21 cellular contexts compared by ENCODE assay signal in genomic region chr12:14575585-14575984, GRCh38. TPM values are rescaled to one million over a fixed set of nuclear protein-coding genes. Genes with fewer than 3 reads are reported as not detected.
DNase-seq lines count a peak whose midpoint lies in the region; ATAC-seq and TF ChIP-seq lines count a peak whose summit lies in the region.
"Had no signal": no experiment of that assay in that cellular context is flagged by ENCODE, and none has a peak within 500 bp of the region (broad histone marks: within the 10 kb centered on the region; RNA-seq: fewer than 3 reads in every experiment).

No MANE protein-coding gene starts in this region.

- H3K79me2 ChIP-seq in OCI-LY1 (ENCODE audit: insufficient read depth, low read length) (no peaks in the 10 kb centered on the region), hepatocyte (no peaks in the 10 kb centered on the region)

- no peaks in the 10 kb centered on the region for H3K9me3 Mint-ChIP-seq in CD14-positive monocyte
- H3K9me3 Mint-ChIP-seq: CD4-positive, alpha-beta T cell; CD8-positive, alpha-beta memory T cell had no signal

- H3K9ac ChIP-seq in OCI-LY1 (ENCODE audit: low read length): no peak overlapping the region
- H3K9ac ChIP-seq: BLaER1 had no signal

- H3K4me1 ChIP-seq in OCI-LY1 (ENCODE audit: insufficient read depth, low read length, severe bottlenecking) (peaks cover 72% of the 10 kb centered on the region), hepatocyte (ENCODE audit: insufficient read depth) (peaks cover 3% of the 10 kb centered on the region)
- H3K4me1 ChIP-seq: HAP-1 had no signal

- H3K4me2 ChIP-seq in OCI-LY1 (ENCODE audit: low read length) (no peak overlapping the region), hepatocyte (peak overlapping the region; percentile 41)
- H3K4me2 ChIP-seq: BLaER1 had no signal

- H3K4me3 Mint-ChIP-seq in CD14-positive monocyte: peak overlapping the region in 1 of 2 donors; percentile 61
- H3K4me3 Mint-ChIP-seq in T-helper 17 cell: no peak overlapping the region
- H3K4me3 Mint-ChIP-seq: B cell; CD4-positive, alpha-beta T cell; CD8-positive, alpha-beta memory T cell; HFFc6 had no signal

- H3K9me2 ChIP-seq in OCI-LY1 (ENCODE audit: low read depth, low read length) (no peaks in the 10 kb centered on the region), hepatocyte (replicated peaks; ENCODE audit: insufficient read depth) (no peaks in the 10 kb centered on the region)

- H3K36me3 ChIP-seq in OCI-LY1 (ENCODE audit: insufficient read depth, low read length): no peaks in the 10 kb centered on the region
- H3K36me3 ChIP-seq in hepatocyte (replicated peaks; ENCODE audit: insufficient read depth, low read depth): no peaks in the 10 kb centered on the region
- H3K36me3 ChIP-seq: BLaER1, HAP-1 had no signal

- H3K27me3 ChIP-seq in OCI-LY1 (ENCODE audit: insufficient read depth, low read length): no peaks in the 10 kb centered on the region
- no peaks in the 10 kb centered on the region for H3K27me3 ChIP-seq in hepatocyte
- H3K27me3 ChIP-seq: BLaER1 had no signal

- H3K4me3 ChIP-seq in OCI-LY1 (ENCODE audit: low read depth, low read length, poor library complexity, severe bottlenecking) (no peak overlapping the region), hepatocyte (no peak overlapping the region)
- H3K4me3 ChIP-seq: BLaER1, HAP-1 had no signal

- DNase-seq in CD14-positive monocyte (ENCODE audit: low spot score): no peak
- no peak for DNase-seq in T-helper 17 cell
- DNase-seq in hepatocyte (ENCODE audit: low spot score): no peak
- DNase-seq in SHP77 treated with DMSO at 0.1 percent for 48 hours (lab: John Stamatoyannopoulos, UW): no peak
- DNase-seq: CD4-positive, alpha-beta T cell; CD8-positive, alpha-beta memory T cell; DMS 273 treated with DMSO at 0.1 percent for 48 hours; DMS79; GF-D8; GOT3; HFFc6 had no signal

- H3K27ac Mint-ChIP-seq in CD14-positive monocyte (peak overlapping the region; percentile 69 to 94 (median 81)), T-helper 17 cell (peak overlapping the region; percentile 62)
- H3K27ac Mint-ChIP-seq: B cell; CD4-positive, alpha-beta T cell; HFFc6 had no signal

- intact Hi-C loops in CD14-positive monocyte (cut with micrococcal nuclease): no loop called here

- H2AFZ ChIP-seq in OCI-LY1 (ENCODE audit: low read length) (no peak overlapping the region), hepatocyte (no peak overlapping the region)

- peaks cover 11% of the 10 kb centered on the region; the same call in 1 of the 2 replicates for H3F3A ChIP-seq in OCI-LY1 (ENCODE audit: insufficient read depth, low read length)

- H3K27me3 Mint-ChIP-seq in CD14-positive monocyte (ENCODE audit: low read depth in 3 of 3): peaks cover 0 to 1% (median 0%) of the 10 kb centered on the region in 3 donors
- peaks cover 9% of the 10 kb centered on the region for H3K27me3 Mint-ChIP-seq in T-helper 17 cell

- 75% methylated on average over 1 of the region's 1 CpG for WGBS in hepatocyte (ENCODE audit: low lambda C conversion rate, missing lambda C conversion rate)

- H3K9me3 ChIP-seq in OCI-LY1 (ENCODE audit: low read length): no peaks in the 10 kb centered on the region
- H3K9me3 ChIP-seq in T-helper 17 cell (ENCODE audit: control insufficient read depth, low read length, poor library complexity, severe bottlenecking): no peaks in the 10 kb centered on the region
- no peaks in the 10 kb centered on the region for H3K9me3 ChIP-seq in hepatocyte (ENCODE audit: low read depth)
- H3K9me3 ChIP-seq: BLaER1, HAP-1 had no signal

- H3K4me1 Mint-ChIP-seq in CD14-positive monocyte (peaks cover 67% of the 10 kb centered on the region), T-helper 17 cell (peaks cover 22% of the 10 kb centered on the region)

- TF ChIP-seq CTCF in CD14-positive monocyte (IDR thresholded peaks at IDR 0.05): no peak
- no peak for TF ChIP-seq CTCF in OCI-LY1 (IDR thresholded peaks at IDR 0.05; ENCODE audit: low read length)
- no peak for TF ChIP-seq CTCF in hepatocyte (IDR thresholded peaks at IDR 0.05; ENCODE audit: poor library complexity)

- ATAC-seq in T-helper 17 cell: no peak
- ATAC-seq in GM19397 (IDR thresholded peaks at IDR 0.05; ENCODE audit: unreplicated experiment): no peak
- ATAC-seq in HG03097 (IDR thresholded peaks at IDR 0.05; ENCODE audit: low FRiP score, unreplicated experiment): no peak
- no peak for ATAC-seq in GM18873 (IDR thresholded peaks at IDR 0.05; ENCODE audit: low FRiP score, unreplicated experiment)

- H3K27ac ChIP-seq in OCI-LY1 (ENCODE audit: low read depth, low read length, poor library complexity, severe bottlenecking) (peak overlapping the region; percentile 91), hepatocyte (no peak overlapping the region)
- H3K27ac ChIP-seq: 22Rv1, BLaER1, C4-2B had no signal

- H3K36me3 Mint-ChIP-seq in CD14-positive monocyte: peaks cover 0 to 5% of the 10 kb centered on the region in 2 donors
- no peaks in the 10 kb centered on the region for H3K36me3 Mint-ChIP-seq in T-helper 17 cell (ENCODE audit: low read depth)
- H3K36me3 Mint-ChIP-seq: CD8-positive, alpha-beta memory T cell had no signal

- H4K20me1 ChIP-seq in OCI-LY1 (ENCODE audit: insufficient read depth, low read length): no peaks in the 10 kb centered on the region
- H4K20me1 ChIP-seq in hepatocyte (ENCODE audit: insufficient read depth, poor library complexity, severe bottlenecking): no peaks in the 10 kb centered on the region
- H4K20me1 ChIP-seq: BLaER1 had no signal

RNA-seq across cellular contexts. Expression of gene PLBD1, which starts 7.9 kb away (rescaled TPM):
- polyA plus RNA-seq in CD14-positive monocyte (100 to 1,000 TPM; 543 to 876 TPM), hepatocyte (16.8 and 18.6 TPM in 2 replicates)
- total RNA-seq in T-helper 17 cell (1 to 10 TPM; 1.8 to 5.1 TPM), hepatocyte (19.1 and 20.8 TPM in 2 replicates)
- total RNA-seq: G401, HFFc6 had no signal
- polyA plus RNA-seq: CD8-positive, alpha-beta memory T cell had no signal
